10 cellular contexts compared by ENCODE assay signal in genomic region chr7:141074997-141075396, GRCh38. TPM values are rescaled to one million over a fixed set of nuclear protein-coding genes. Genes with fewer than 3 reads are reported as not detected.
DNase-seq lines count a peak whose midpoint lies in the region; ATAC-seq and TF ChIP-seq lines count a peak whose summit lies in the region.
"Had no signal": no experiment of that assay in that cellular context is flagged by ENCODE, and none has a peak within 500 bp of the region (broad histone marks: within the 10 kb centered on the region; RNA-seq: fewer than 3 reads in every experiment).

No MANE protein-coding gene starts in this region.

- H3K9me3 ChIP-seq in iPS-18c (ENCODE audit: control insufficient read depth, insufficient read depth, low read length), result no peaks in the 10 kb centered on the region
- H3K9me3 ChIP-seq in skeletal muscle tissue (ENCODE audit: control insufficient read depth in 3 of 3, low read length in 3 of 3), result no peaks in the 10 kb centered on the region

- in situ Hi-C loops in GM13976 (cut with MboI; ENCODE audit: low sequenced_read_pairs, unreplicated experiment), result no loop called here

- no peak overlapping the region for H3K27ac Mint-ChIP-seq in activated CD4-positive, alpha-beta T cell treated with anti-CD3 and anti-CD28 coated beads, Interleukin-2, amount 10 ng/mL, durations not matched to agents 7 days and 5 days

- peaks cover 19 to 39% (median 20%) of the 10 kb centered on the region in 3 donors for H3K4me1 ChIP-seq in skeletal muscle tissue (ENCODE audit: control insufficient read depth in 3 of 3, insufficient read depth in 3 of 3, low read length in 3 of 3)

- POLR2A ChIA-PET in activated CD4-positive, alpha-beta T cell treated with anti-CD3 and anti-CD28 coated beads, Interleukin-2, amount 10 ng/mL, durations not matched to agents 7 days and 5 days (lab: Charles Lee), result no interaction called here

- peak overlapping the region; percentile 63 for H3K4me3 Mint-ChIP-seq in activated CD4-positive, alpha-beta T cell treated with anti-CD3 and anti-CD28 coated beads, Interleukin-2, amount 10 ng/mL, durations not matched to agents 7 days and 5 days

- no peak overlapping the region for H3K27ac ChIP-seq in skeletal muscle tissue (ENCODE audit: low read depth, low read length)
- H3K27ac ChIP-seq: C4-2B had no signal

- CTCF ChIA-PET in activated CD4-positive, alpha-beta T cell treated with anti-CD3 and anti-CD28 coated beads, Interleukin-2, amount 10 ng/mL, durations not matched to agents 7 days and 5 days (lab: Charles Lee), result no interaction called here

- H3K36me3 ChIP-seq in skeletal muscle tissue (ENCODE audit: control insufficient read depth in 3 of 3, insufficient read depth in 3 of 3, low read length in 3 of 3), result no peaks in the 10 kb centered on the region

- H3K4me3 ChIP-seq in WI38 (ENCODE audit: low read depth, low read length), result peak overlapping the region; percentile 72
- H3K4me3 ChIP-seq in iPS-18c (ENCODE audit: insufficient read depth, low read depth, low read length), result peak overlapping the region; percentile 71
- peak overlapping the region; percentile 72 to 80 (median 74) for H3K4me3 ChIP-seq in skeletal muscle tissue (ENCODE audit: low read length in 3 of 3)
- H3K4me3 ChIP-seq: GM12878 had no signal

- H3K9ac ChIP-seq in skeletal muscle tissue (ENCODE audit: low read depth in 1 of 3, low read length in 3 of 3), result peak overlapping the region; percentile 63 to 79 (median 66)

- DNase-seq in activated CD4-positive, alpha-beta T cell treated with anti-CD3 and anti-CD28 coated beads, Interleukin-2, amount 10 ng/mL, durations not matched to agents 7 days and 5 days, result no peak
- DNase-seq in activated CD4-positive, alpha-beta T cell treated with anti-CD3 and anti-CD28 coated beads for 4 hours, result no peak
- no peak for DNase-seq in stimulated activated CD4-positive, alpha-beta T cell treated with anti-CD3 and anti-CD28 coated beads, Interleukin-2, amount 100 ng/mL, for 24 hours
- no peak for DNase-seq in GM13976 (ENCODE audit: low spot score)

- H3K36me3 Mint-ChIP-seq in activated CD4-positive, alpha-beta T cell treated with anti-CD3 and anti-CD28 coated beads, Interleukin-2, amount 10 ng/mL, durations not matched to agents 7 days and 5 days (ENCODE audit: low read depth), result no peaks in the 10 kb centered on the region

- TF ChIP-seq CTCF in WI38 (IDR thresholded peaks at IDR 0.05; ENCODE audit: low read depth, low read length) (no peak), GM13976 (IDR thresholded peaks at IDR 0.05; ENCODE audit: borderline replicate concordance, control extremely low read depth, extremely low read depth, insufficient read depth, missing control alignments) (no peak)

- peaks cover 43% of the 10 kb centered on the region for H3K27me3 Mint-ChIP-seq in activated CD4-positive, alpha-beta T cell treated with anti-CD3 and anti-CD28 coated beads, Interleukin-2, amount 10 ng/mL, durations not matched to agents 7 days and 5 days

- ATAC-seq in HG03039 (IDR thresholded peaks at IDR 0.05; ENCODE audit: unreplicated experiment), result no peak

- H3K27me3 ChIP-seq in skeletal muscle tissue (ENCODE audit: control insufficient read depth in 3 of 3, insufficient read depth in 3 of 3, low read length in 3 of 3), result peaks cover 0 to 5% (median 0%) of the 10 kb centered on the region in 3 donors

- no peaks in the 10 kb centered on the region for H3K9me3 Mint-ChIP-seq in activated CD4-positive, alpha-beta T cell treated with anti-CD3 and anti-CD28 coated beads, Interleukin-2, amount 10 ng/mL, durations not matched to agents 7 days and 5 days

- H3K4me1 Mint-ChIP-seq in activated CD4-positive, alpha-beta T cell treated with anti-CD3 and anti-CD28 coated beads, Interleukin-2, amount 10 ng/mL, durations not matched to agents 7 days and 5 days, result peaks cover 25% of the 10 kb centered on the region

RNA-seq across cellular contexts. Expression of gene TMEM178B, which starts 1.1 kb away (rescaled TPM):
- under 1 TPM; 0.22 to 0.25 TPM for total RNA-seq in activated CD4-positive, alpha-beta T cell treated with anti-CD3 and anti-CD28 coated beads, Interleukin-2, amount 10 ng/mL, durations not matched to agents 7 days and 5 days
- total RNA-seq in skeletal muscle tissue, result 0.52 TPM
